22 cellular contexts compared by ENCODE assay signal in genomic region chr2:42949125-42949524, GRCh38.
DNase-seq lines count a peak whose midpoint lies in the region; ATAC-seq and TF ChIP-seq lines count a peak whose summit lies in the region.
"Had no signal": no experiment of that assay in that cellular context is flagged by ENCODE, and none has a peak within 500 bp of the region (broad histone marks: within the 10 kb centered on the region; RNA-seq: fewer than 3 reads in every experiment).

No MANE protein-coding gene starts in this region.

- TF ChIP-seq CTCF in OCI-LY7 (conservative IDR thresholded peaks at IDR 0.05; ENCODE audit: low read length) (no peak), type B pancreatic cell (conservative IDR thresholded peaks at IDR 0.05) (no peak)

- no peaks in the 10 kb centered on the region for H3K27me3 ChIP-seq in BLaER1
- H3K27me3 ChIP-seq: heart left ventricle, neural progenitor cell, uterus had no signal

- no peaks in the 10 kb centered on the region for H3K27me3 Mint-ChIP-seq in memory B cell
- no peaks in the 10 kb centered on the region for H3K27me3 Mint-ChIP-seq in type B pancreatic cell
- peaks cover 20% of the 10 kb centered on the region for H3K27me3 Mint-ChIP-seq in activated naive CD4-positive, alpha-beta T cell treated with anti-CD3 and anti-CD28 coated beads, Interleukin-2, amount 10 ng/mL, durations not matched to agents 7 days and 5 days
- H3K27me3 Mint-ChIP-seq: central memory CD8-positive, alpha-beta T cell had no signal

- H3K79me2 ChIP-seq in OCI-LY7 (ENCODE audit: insufficient read depth, low read depth, low read length) = no peaks in the 10 kb centered on the region

- peak overlapping the region; percentile 87 for H3K4me2 ChIP-seq in BLaER1
- H3K4me2 ChIP-seq in OCI-LY7 (ENCODE audit: low read length) = peak overlapping the region; percentile 21; the same call in 1 of the 2 replicates
- H3K4me2 ChIP-seq: KMS-11, neural progenitor cell had no signal

- peak overlapping the region; percentile 96 for H3K27ac ChIP-seq in BLaER1
- peak overlapping the region; percentile 48 for H3K27ac ChIP-seq in OCI-LY7 (ENCODE audit: low read depth, low read length, poor library complexity, severe bottlenecking)
- H3K27ac ChIP-seq: KMS-11, neural progenitor cell had no signal

- BruUV-seq in OCI-LY7 (replicated peaks; lab: Mats Ljungman, UMichigan) = no TSS peak

- CTCF ChIA-PET in OCI-LY7 (lab: Charles Lee; ENCODE audit: unreplicated experiment) = no interaction called here
- CTCF ChIA-PET in activated naive CD4-positive, alpha-beta T cell treated with anti-CD3 and anti-CD28 coated beads, Interleukin-2, amount 10 ng/mL, durations not matched to agents 7 days and 5 days (lab: Charles Lee) = interaction anchor here (1.5 to 2.5 kb wide), 2 partner anchors 536 to 592 kb away, joined by 4 to 20 read pairs; no protein-coding TSS in a partner anchor

- H2AFZ ChIP-seq in OCI-LY7 (ENCODE audit: low read length) = no peak overlapping the region
- H2AFZ ChIP-seq: neural progenitor cell had no signal

- H3K9ac ChIP-seq in BLaER1 = peak overlapping the region; percentile 74
- H3K9ac ChIP-seq: KMS-11, neural progenitor cell had no signal

- POLR2A ChIA-PET in OCI-LY7 (lab: Charles Lee) = no interaction called here

- H3K4me3 ChIP-seq in BLaER1 = no peak overlapping the region
- no peak overlapping the region for H3K4me3 ChIP-seq in OCI-LY7 (ENCODE audit: low read depth, low read length, poor library complexity, severe bottlenecking)
- H3K4me3 ChIP-seq: heart left ventricle, neural progenitor cell, uterus had no signal

- H3K36me3 ChIP-seq in BLaER1 = no peaks in the 10 kb centered on the region
- no peaks in the 10 kb centered on the region for H3K36me3 ChIP-seq in OCI-LY7 (ENCODE audit: insufficient read depth, low read length)
- H3K36me3 ChIP-seq: heart left ventricle, neural progenitor cell, uterus had no signal

- H3K27ac Mint-ChIP-seq in memory B cell (peak overlapping the region; percentile 90), type B pancreatic cell (no peak overlapping the region)
- no peak overlapping the region for H3K27ac Mint-ChIP-seq in activated naive CD4-positive, alpha-beta T cell treated with anti-CD3 and anti-CD28 coated beads, Interleukin-2, amount 10 ng/mL, durations not matched to agents 7 days and 5 days
- H3K27ac Mint-ChIP-seq: neural progenitor cell had no signal

- H3K36me3 Mint-ChIP-seq in memory B cell (peaks cover 5% of the 10 kb centered on the region), type B pancreatic cell (no peaks in the 10 kb centered on the region)
- no peaks in the 10 kb centered on the region for H3K36me3 Mint-ChIP-seq in activated naive CD4-positive, alpha-beta T cell treated with anti-CD3 and anti-CD28 coated beads, Interleukin-2, amount 10 ng/mL, durations not matched to agents 7 days and 5 days
- H3K36me3 Mint-ChIP-seq: neural progenitor cell had no signal

- intact Hi-C loops in OCI-LY7 (cut with micrococcal nuclease; ENCODE audit: unreplicated experiment) = loop anchor here (5.0 kb wide), 2 partner anchors 122 to 593 kb away; no protein-coding TSS in a partner anchor

- H3K4me1 Mint-ChIP-seq in memory B cell (peaks cover 36% of the 10 kb centered on the region), type B pancreatic cell (ENCODE audit: unreplicated experiment) (peaks cover 38% of the 10 kb centered on the region)
- peaks cover 3% of the 10 kb centered on the region for H3K4me1 Mint-ChIP-seq in activated naive CD4-positive, alpha-beta T cell treated with anti-CD3 and anti-CD28 coated beads, Interleukin-2, amount 10 ng/mL, durations not matched to agents 7 days and 5 days

- peak overlapping the region; percentile 49 for H3K4me3 Mint-ChIP-seq in memory B cell
- no peak overlapping the region for H3K4me3 Mint-ChIP-seq in type B pancreatic cell
- H3K4me3 Mint-ChIP-seq in activated naive CD4-positive, alpha-beta T cell treated with anti-CD3 and anti-CD28 coated beads, Interleukin-2, amount 10 ng/mL, durations not matched to agents 7 days and 5 days = no peak overlapping the region
- H3K4me3 Mint-ChIP-seq: central memory CD8-positive, alpha-beta T cell; neural progenitor cell had no signal

- H4K20me1 ChIP-seq in BLaER1 = no peaks in the 10 kb centered on the region
- H4K20me1 ChIP-seq in OCI-LY7 (ENCODE audit: insufficient read depth, low read length) = no peaks in the 10 kb centered on the region

- H3K4me1 ChIP-seq in BLaER1 = peaks cover 95% of the 10 kb centered on the region
- H3K4me1 ChIP-seq in OCI-LY7 (ENCODE audit: insufficient read depth, low read length, poor library complexity, severe bottlenecking) = peaks cover 19% of the 10 kb centered on the region
- H3K4me1 ChIP-seq: neural progenitor cell had no signal

- H3K9me3 Mint-ChIP-seq in memory B cell (no peaks in the 10 kb centered on the region), type B pancreatic cell (peaks cover 10% of the 10 kb centered on the region)
- H3K9me3 Mint-ChIP-seq in activated naive CD4-positive, alpha-beta T cell treated with anti-CD3 and anti-CD28 coated beads, Interleukin-2, amount 10 ng/mL, durations not matched to agents 7 days and 5 days = no peaks in the 10 kb centered on the region
- H3K9me3 Mint-ChIP-seq: central memory CD8-positive, alpha-beta T cell had no signal

- peaks cover 10% of the 10 kb centered on the region; the same call in 1 of the 2 replicates for H3K9me3 ChIP-seq in BLaER1
- H3K9me3 ChIP-seq in OCI-LY7 (ENCODE audit: low read length) = no peaks in the 10 kb centered on the region
- H3K9me3 ChIP-seq: uterus had no signal

- DNase-seq in OCI-LY7 (ENCODE audit: low spot score) (peak; percentile 85), memory B cell (ENCODE audit: low spot score in 2 of 2) (peak; percentile 32 to 46), type B pancreatic cell (ENCODE audit: extremely low spot score, unreplicated experiment) (no peak), T-helper 1 cell (no peak), NCI-H748 (lab: John Stamatoyannopoulos, UW; ENCODE audit: unreplicated experiment) (no peak)
- no peak for DNase-seq in activated naive CD4-positive, alpha-beta T cell treated with anti-CD3 and anti-CD28 coated beads, Interleukin-2, amount 10 ng/mL, durations not matched to agents 7 days and 5 days
- DNase-seq: activated CD4-positive, alpha-beta T cell treated with anti-CD3 and anti-CD28 coated beads for 4 hours; activated CD8-positive, alpha-beta memory T cell treated with anti-CD3 and anti-CD28 coated beads, Interleukin-2, amount 50 U/mL, for 4 hours; activated gamma-delta T cell; COR-L47; effector CD4-positive, alpha-beta T cell; NCI-H1436 treated with DMSO at 0.1 percent for 48 hours; NCI-H2227 treated with DMSO at 0.1 percent for 48 hours; NK-92 treated with Interleukin-12 subunit alpha and Interleukin-12 subunit beta, amount 100 ng/mL, for 24 hours; retina; uterus had no signal

- ATAC-seq in HG02642 (IDR thresholded peaks at IDR 0.05; ENCODE audit: poor library complexity, unreplicated experiment) (peak; percentile 54), memory B cell (ENCODE audit: low read depth) (peak; percentile 96)
- ATAC-seq: heart left ventricle had no signal

- H3K9me2 ChIP-seq in OCI-LY7 (ENCODE audit: insufficient read depth, low read length) = no peaks in the 10 kb centered on the region

Comparison
In these comparisons a context has a peak if more than half of its experiments do, and no peak if none do; other contexts are left out.
1. DNase-seq: peak in OCI-LY7 (single experiment) and memory B cell (2 of 2); none in type B pancreatic cell (single experiment), T-helper 1 cell (0 of 5), NCI-H748 (single experiment) and activated naive CD4-positive, alpha-beta T cell treated with anti-CD3 and anti-CD28 coated beads, Interleukin-2, amount 10 ng/mL, durations not matched to agents 7 days and 5 days (single experiment).